ENCODE assay signal across 23 cellular contexts in the genomic region with DNA sequence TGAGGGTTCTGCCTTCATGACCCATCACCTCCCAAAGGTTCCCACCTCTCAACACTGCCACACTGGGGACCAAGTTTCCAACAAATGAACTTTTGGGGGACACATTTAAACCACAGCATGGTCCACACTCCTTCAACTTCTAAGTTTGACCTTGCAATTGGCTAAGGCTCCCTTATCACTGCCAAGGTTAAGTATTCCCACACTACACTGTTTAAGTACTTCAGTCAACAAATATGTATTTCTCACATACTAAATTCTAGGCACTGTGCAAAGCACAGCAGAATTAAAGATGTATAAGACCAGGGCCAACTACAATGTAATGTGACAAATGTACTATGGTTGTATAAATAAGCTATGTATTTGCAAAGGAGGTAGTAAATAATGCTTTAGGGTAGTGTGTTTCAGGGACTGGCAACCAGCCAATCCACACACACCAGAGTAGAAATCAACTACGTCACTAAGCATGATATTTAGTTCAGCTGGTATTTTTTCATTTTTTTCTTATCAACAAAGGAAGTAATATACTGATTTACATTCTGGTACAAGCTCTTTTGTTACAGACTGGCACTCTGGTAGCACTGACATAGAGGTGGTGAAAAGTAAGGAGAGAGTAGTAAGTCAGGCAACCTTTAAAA.
"Had no signal": no experiment of that assay in that cellular context is flagged by ENCODE, and none has a peak within 500 bp of the region (broad histone marks: within the 10 kb centered on the region; RNA-seq: fewer than 3 reads in every experiment).

No MANE protein-coding gene starts in this region.

- H3K27ac ChIP-seq: breast epithelium, esophagus muscularis mucosa, parathyroid adenoma, psoas muscle, right atrium auricular region, tibial nerve had no signal

- ATAC-seq: activated naive CD8-positive, alpha-beta T cell treated with anti-CD3 and anti-CD28 coated beads, Interleukin-2, amount 50 U/mL, for 24 hours; left ventricle myocardium superior; psoas muscle; stimulated activated naive B cell treated with anti-CD40 and anti-IgM and Interleukin-4, amounts not matched to agents 10 μg/mL and 1 μg/mL and 100 μg/mL, for 72 hours; WTC11 had no signal

- H3K36me3 ChIP-seq: breast epithelium had no signal

- H3K4me3 ChIP-seq: breast epithelium, esophagus muscularis mucosa, psoas muscle, right atrium auricular region, tibial nerve had no signal

- H2AFZ ChIP-seq: parathyroid adenoma had no signal

- H3K79me2 ChIP-seq: parathyroid adenoma had no signal

- H3K27me3 ChIP-seq: breast epithelium, esophagus muscularis mucosa, right atrium auricular region, tibial nerve had no signal

- DNase-seq: activated CD4-positive, alpha-beta memory T cell treated with anti-CD3 and anti-CD28 coated beads, Interleukin-2, amount 10 ng/mL, durations not matched to agents 7 days and 5 days; activated CD4-positive, alpha-beta T cell treated with anti-CD3 and anti-CD28 coated beads for 1 hour; activated CD4-positive, alpha-beta T cell treated with anti-CD3 and anti-CD28 coated beads, Interleukin-2, amount 10 ng/mL, durations not matched to agents 7 days and 5 days; activated CD8-positive, alpha-beta memory T cell treated with anti-CD3 and anti-CD28 coated beads, Interleukin-2, amount 50 U/mL, for 48 hours; activated naive CD8-positive, alpha-beta T cell treated with anti-CD3 and anti-CD28 coated beads, Interleukin-2, amount 50 U/mL, for 24 hours; activated T-cell treated with anti-CD3 and anti-CD28 coated beads, Interleukin-2, amount 50 U/mL, for 24 hours; amygdala; central memory CD4-positive, alpha-beta T cell; endodermal cell; foreskin melanocyte; left ventricle myocardium superior; mammary epithelial cell; psoas muscle; stimulated activated CD4-positive, alpha-beta T cell treated with anti-CD3 and anti-CD28 coated beads, Interleukin-15, amount 100 ng/mL, for 24 hours; stimulated activated CD4-positive, alpha-beta T cell treated with anti-CD3 and anti-CD28 coated beads, Interleukin-2, amount 100 ng/mL, for 24 hours; stimulated activated naive B cell treated with anti-CD40 and anti-IgM and Interleukin-4, amounts not matched to agents 10 μg/mL and 1 μg/mL and 100 μg/mL, for 72 hours; T-helper 2 cell had no signal

- H3K9me3 ChIP-seq: breast epithelium, esophagus muscularis mucosa, psoas muscle, right atrium auricular region, tibial nerve had no signal

- H3K4me1 ChIP-seq: breast epithelium, parathyroid adenoma, right atrium auricular region had no signal
